In genomic region chr20:49768204-49769124, GRCh38 we compare ENCODE assay signal across 8 cellular contexts. TPM values are rescaled to one million over a fixed set of nuclear protein-coding genes. Genes with fewer than 3 reads are reported as not detected.
A peak's percentile ranks its signal among the peaks of the same experiment; 100 is the strongest.
DNase-seq lines count a peak whose midpoint lies in the region; ATAC-seq, FAIRE-seq and TF ChIP-seq lines count a peak whose summit lies in the region.

No MANE protein-coding gene starts in this region.

- peak overlapping the region; percentile 18; the same call in 1 of the 2 replicates for H2AFZ ChIP-seq in GM12878 (ENCODE audit: control insufficient read depth, low read depth, low read length)

- no peaks in the 10 kb centered on the region for H3K79me2 ChIP-seq in GM12878 (ENCODE audit: control insufficient read depth, insufficient read depth, low read length)

- RAD21 ChIA-PET in GM12878 (lab: Charles Lee; ENCODE audit: unreplicated experiment) = no interaction called here

- no peak overlapping the region for H3K4me3 ChIP-seq in GM12865 (ENCODE audit: low read depth, low read length)
- 0 out of 2 replicates have a peak overlapping the region, but pooled peaks have one; percentile 15 for H3K4me3 ChIP-seq in GM12878
- no peak overlapping the region for H3K4me3 ChIP-seq in stomach smooth muscle (ENCODE audit: low read length in 2 of 2)

- in situ Hi-C loops in GM12878 (cut with MboI) = no loop called here

- intact Hi-C loops in GM12878 (cut with micrococcal nuclease; ENCODE audit: unreplicated experiment) = no loop called here

- no peak for TF ChIP-seq CTCF in GM12865 (IDR thresholded peaks at IDR 0.05; ENCODE audit: insufficient read depth, low read depth, low read length, missing control alignments)
- TF ChIP-seq CTCF in GM12878 (IDR thresholded peaks at IDR 0.05 in 2 of 3, conservative IDR thresholded peaks at IDR 0.05 in 1 of 3; ENCODE audit: control insufficient read depth in 2 of 3, extremely low read depth in 1 of 3, insufficient read depth in 1 of 3, low read depth in 3 of 3, low read length in 3 of 3) = no peak

- POLR2A ChIA-PET in GM12878 (lab: Charles Lee) = interaction anchor here (0.7 kb wide), 1 partner anchor 8 kb away, joined by 3 read pairs; no protein-coding TSS in a partner anchor

- ATAC-seq in GM12878 = peak; percentile 61
- no peak for ATAC-seq in GM18861 (IDR thresholded peaks at IDR 0.05; ENCODE audit: unreplicated experiment)

- TF ChIP-seq POLR2A in GM12878 (IDR thresholded peaks at IDR 0.05; ENCODE audit: low read depth, low read length) = no peak

- TF ChIP-seq EP300 in GM12878 (IDR thresholded peaks at IDR 0.05; ENCODE audit: borderline replicate concordance in 1 of 2, control insufficient read depth in 1 of 2, low read depth in 2 of 2, low read length in 2 of 2) = no peak

- DNase-seq in GM12865 (ENCODE audit: low read depth) (peak; percentile 55), NCI-H345 (lab: John Stamatoyannopoulos, UW) (peak; percentile 61), GM12878 (ENCODE audit: low read depth, low spot score) (peak; percentile 31), iris pigment epithelial cell (ENCODE audit: low read depth) (peak; percentile 97)
- DNase-seq in stimulated activated CD8-positive, alpha-beta memory T cell treated with anti-CD3 and anti-CD28 coated beads, Interleukin-4, amount 100 ng/mL, for 48 hours = no peak
- no peak for DNase-seq in stimulated activated CD4-positive, alpha-beta T cell treated with anti-CD3 and anti-CD28 coated beads, Interleukin-1b, Interleukin-23, amount 100 ng/mL, for 48 hours

- TF ChIP-seq RAD21 in GM12878 (IDR thresholded peaks at IDR 0.05; ENCODE audit: insufficient read depth, low read depth, low read length) = no peak

- H3K27ac ChIP-seq in GM12878 (ENCODE audit: control insufficient read depth, insufficient read depth) = no peak overlapping the region
- peak overlapping the region; percentile 46 for H3K27ac ChIP-seq in stomach smooth muscle (ENCODE audit: low read length)

- H3K9me3 ChIP-seq in GM12878 (replicated peaks; ENCODE audit: control insufficient read depth, insufficient read depth, low read length) = no peaks in the 10 kb centered on the region; the same call in 2 of the 3 replicates
- H3K9me3 ChIP-seq in stomach smooth muscle (ENCODE audit: control insufficient read depth in 2 of 2, low read length in 2 of 2) = no peaks in the 10 kb centered on the region

- CTCF ChIA-PET in GM12878 (lab: Yijun Ruan, JAX) = interaction anchor here (1.1 kb wide), 1 partner anchor 10 kb away, joined by 3 read pairs; no protein-coding TSS in a partner anchor

- H3K9ac ChIP-seq in GM12878 (ENCODE audit: control insufficient read depth, insufficient read depth, low read length) (no peak overlapping the region), stomach smooth muscle (ENCODE audit: low read length in 2 of 2) (no peak overlapping the region)

- peak overlapping the region; percentile 41 for H3K4me2 ChIP-seq in GM12878 (ENCODE audit: control insufficient read depth, insufficient read depth)

- no peaks in the 10 kb centered on the region for H3K27me3 ChIP-seq in GM12878 (replicated peaks in 1 of 2; ENCODE audit: control insufficient read depth in 2 of 2, insufficient read depth in 2 of 2, low read length in 1 of 2)
- H3K27me3 ChIP-seq in stomach smooth muscle (ENCODE audit: control insufficient read depth in 1 of 2, insufficient read depth in 2 of 2, low read length in 2 of 2) = no peaks in the 10 kb centered on the region

- H3K36me3 ChIP-seq in GM12878 (ENCODE audit: control insufficient read depth in 2 of 2, insufficient read depth in 2 of 2, low read length in 1 of 2) = no peaks in the 10 kb centered on the region
- H3K36me3 ChIP-seq in stomach smooth muscle (ENCODE audit: control insufficient read depth in 2 of 2, insufficient read depth in 2 of 2, low read length in 2 of 2) = no peaks in the 10 kb centered on the region

- H3K4me1 ChIP-seq in GM12878 (ENCODE audit: control insufficient read depth, insufficient read depth, low read length) (peaks cover 12% of the 10 kb centered on the region), stomach smooth muscle (ENCODE audit: control insufficient read depth, insufficient read depth, low read length) (peaks cover 3% of the 10 kb centered on the region)

- whole genome bisulfite sequencing in GM12878 (ENCODE audit: insufficient coverage, insufficient replicate concordance, low lambda C conversion rate, missing lambda C conversion rate) = 55% methylated on average over 8 of the region's 8 CpGs

- H4K20me1 ChIP-seq in GM12878 (ENCODE audit: control insufficient read depth, insufficient read depth) = no peaks in the 10 kb centered on the region

- FAIRE-seq in GM12878 (lab: Jason Lieb, UNC) = no peak

- SMC1A ChIA-PET in GM12878 (lab: Charles Lee; ENCODE audit: uncharacterized antibody, unreplicated experiment) = no interaction called here

- no TSS peak for BruUV-seq in GM12878 (replicated peaks; lab: Mats Ljungman, UMichigan)

TF ChIP-seq in GM12878, 131 proteins besides CTCF, POLR2A, EP300 and RAD21:
- no peak for TF ChIP-seq LARP7 (IDR thresholded peaks at IDR 0.05)
- TF ChIP-seq IKZF1 (conservative IDR thresholded peaks at IDR 0.05) = peak; percentile 58
- TF ChIP-seq EED (IDR thresholded peaks at IDR 0.05; ENCODE audit: low read depth) = peak; percentile 67; the same call in 1 of the 2 replicates
- peak; percentile 91 for TF ChIP-seq RUNX3 (IDR thresholded peaks at IDR 0.05; ENCODE audit: low read length)
- TF ChIP-seq TCF7 (IDR thresholded peaks at IDR 0.05; ENCODE audit: borderline replicate concordance) = peak; percentile 83
- TF ChIP-seq IKZF2 (IDR thresholded peaks at IDR 0.05) = peak; percentile 55 to 58; a peak in 2 of 4 replicates

RNA-seq across cellular contexts. Expression of gene SLC9A8, which starts 44.2 kb away (rescaled TPM):
- total RNA-seq in GM12878 (2013; cell fraction: nucleolus; rRNA removed) = 52.8 and 65.8 TPM in 2 replicates
- total RNA-seq in GM12878 (2014; rRNA removed) (11.7 and 15.5 TPM in 2 replicates), GM12878 (2014; rRNA removed; fragmentation: Illumina TruSeq; extraction: Trizol) (7.8 and 8.8 TPM in 2 replicates), GM12878 (2021) (11.5 and 11.8 TPM in 2 replicates)
- 4.4 TPM for polyA plus RNA-seq in GM12878 (2011; ENCODE audit: low read depth)
- polyA plus RNA-seq in GM12878 (2011; rRNA removed) (3.0 and 5.1 TPM in 2 replicates), GM12878 (2014; fragmentation: Illumina TruSeq; extraction: Trizol) (6.5 and 8.2 TPM in 2 replicates), GM12878 (2014; fragmentation: Nextera tagmentation; extraction: Ambion mirVana) (under 1 TPM; 0.40 to 0.53 TPM), GM12878 (2014; rRNA removed) (8.9 and 9.5 TPM in 2 replicates), GM12878 (2016; fragmentation: Nextera tagmentation; extraction: Ambion mirVana) (1 to 10 TPM; 4.7 to 4.9 TPM)
- polyA plus RNA-seq in GM12878 (2011; cell fraction: cytosol; rRNA removed) = 4.5 TPM in 2 replicates
- polyA plus RNA-seq in GM12878 (2011; cell fraction: nucleus; rRNA removed) = 23.5 and 26.3 TPM in 2 replicates
- 7.2 and 8.6 TPM in 2 replicates for polyA plus RNA-seq in GM12878 (2012)
- polyA minus RNA-seq in GM12878 (2011; rRNA and poly(A)+ RNA removed) = 36.6 and 38.0 TPM in 2 replicates
- polyA minus RNA-seq in GM12878 (2011; cell fraction: cytosol; rRNA and poly(A)+ RNA removed) = 1.6 and 1.9 TPM in 2 replicates
- polyA minus RNA-seq in GM12878 (2011; cell fraction: nucleus; rRNA and poly(A)+ RNA removed) = 29.6 and 48.5 TPM in 2 replicates

RNA-seq across cellular contexts. Expression of gene B4GALT5, which starts 54.8 kb away (rescaled TPM):
- 50.1 and 53.1 TPM in 2 replicates for total RNA-seq in GM12878 (2013; cell fraction: nucleolus; rRNA removed)
- total RNA-seq in GM12878 (2014; rRNA removed) = 11.6 and 12.7 TPM in 2 replicates
- total RNA-seq in GM12878 (2014; rRNA removed; fragmentation: Illumina TruSeq; extraction: Trizol) = 25.2 and 25.4 TPM in 2 replicates
- total RNA-seq in GM12878 (2021) = 28.3 and 28.7 TPM in 2 replicates
- polyA plus RNA-seq in GM12878 (2011; ENCODE audit: low read depth) = 8.9 TPM
- 55.5 and 58.7 TPM in 2 replicates for polyA plus RNA-seq in GM12878 (2011; rRNA removed)
- polyA plus RNA-seq in GM12878 (2011; cell fraction: cytosol; rRNA removed) = 42.2 and 48.9 TPM in 2 replicates
- polyA plus RNA-seq in GM12878 (2011; cell fraction: nucleus; rRNA removed) = 21.1 and 21.3 TPM in 2 replicates
- polyA plus RNA-seq in GM12878 (2012) = 11.5 and 15.5 TPM in 2 replicates
- 34.9 and 37.4 TPM in 2 replicates for polyA plus RNA-seq in GM12878 (2014; fragmentation: Illumina TruSeq; extraction: Trizol)
- 10 to 100 TPM; 10.0 to 15.3 TPM for polyA plus RNA-seq in GM12878 (2014; fragmentation: Nextera tagmentation; extraction: Ambion mirVana)
- 24.6 and 25.5 TPM in 2 replicates for polyA plus RNA-seq in GM12878 (2014; rRNA removed)
- polyA plus RNA-seq in GM12878 (2016; fragmentation: Nextera tagmentation; extraction: Ambion mirVana) = 1 to 10 TPM; 2.0 to 2.8 TPM
- polyA minus RNA-seq in GM12878 (2011; rRNA and poly(A)+ RNA removed) = 54.9 and 59.8 TPM in 2 replicates
- 21.9 and 23.4 TPM in 2 replicates for polyA minus RNA-seq in GM12878 (2011; cell fraction: cytosol; rRNA and poly(A)+ RNA removed)
- polyA minus RNA-seq in GM12878 (2011; cell fraction: nucleus; rRNA and poly(A)+ RNA removed) = 6.4 and 9.8 TPM in 2 replicates

Comparison
In these comparisons a context has a peak if more than half of its experiments do, and no peak if none do; other contexts are left out.
1. DNase-seq: peak in GM12865 (single experiment), NCI-H345 (single experiment), GM12878 (single experiment) and iris pigment epithelial cell (single experiment); none in stimulated activated CD8-positive, alpha-beta memory T cell treated with anti-CD3 and anti-CD28 coated beads, Interleukin-4, amount 100 ng/mL, for 48 hours (single experiment) and stimulated activated CD4-positive, alpha-beta T cell treated with anti-CD3 and anti-CD28 coated beads, Interleukin-1b, Interleukin-23, amount 100 ng/mL, for 48 hours (single experiment).